8 cellular contexts compared by ENCODE assay signal in the genomic region with DNA sequence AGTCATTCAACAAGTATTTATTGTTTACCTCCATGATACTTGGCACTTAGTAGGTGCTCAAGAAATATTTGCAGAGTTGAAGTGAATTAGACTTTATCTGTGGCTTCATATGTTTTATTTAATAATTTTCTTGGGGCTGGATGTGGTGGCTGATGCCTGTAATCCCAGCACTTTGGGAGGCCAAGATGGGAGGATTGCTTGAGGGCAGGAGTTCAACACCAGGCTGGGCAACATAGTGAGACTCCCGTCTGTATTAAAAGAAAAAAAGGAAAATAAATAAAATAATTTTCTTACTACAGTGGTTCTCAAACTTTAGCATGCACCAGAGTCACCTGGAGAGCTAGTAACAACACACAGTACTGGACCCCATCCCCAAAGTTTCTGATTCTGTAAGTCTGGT. TPM values are rescaled to one million over a fixed set of nuclear protein-coding genes. Genes with fewer than 3 reads are reported as not detected.
DNase-seq lines count a peak whose midpoint lies in the region; TF ChIP-seq lines count a peak whose summit lies in the region.

No MANE protein-coding gene starts in this region.

- H3K4me1 ChIP-seq in Caco-2, result peaks cover 19% of the 10 kb centered on the region
- no peaks in the 10 kb centered on the region for H3K4me1 ChIP-seq in Peyer's patch
- no peaks in the 10 kb centered on the region for H3K4me1 ChIP-seq in endodermal cell (ENCODE audit: control insufficient read depth, insufficient read depth, low read length)
- peaks cover 5% of the 10 kb centered on the region for H3K4me1 ChIP-seq in ovary (ENCODE audit: insufficient read depth)

- TF ChIP-seq CTCF in Caco-2 (IDR thresholded peaks at IDR 0.05; ENCODE audit: insufficient read depth in 1 of 2, low read depth in 1 of 2, low read length in 1 of 2, severe bottlenecking in 1 of 2, unreplicated experiment in 1 of 2), result no peak
- no peak for TF ChIP-seq CTCF in Peyer's patch (IDR thresholded peaks at IDR 0.05)
- TF ChIP-seq CTCF in endodermal cell (conservative IDR thresholded peaks at IDR 0.05), result no peak
- no peak for TF ChIP-seq CTCF in ovary (IDR thresholded peaks at IDR 0.05)

- no peak for TF ChIP-seq POLR2A in Peyer's patch (IDR thresholded peaks at IDR 0.05)
- TF ChIP-seq POLR2A in ovary (IDR thresholded peaks at IDR 0.05), result no peak

- H3K36me3 Mint-ChIP-seq in Caco-2 (ENCODE audit: insufficient read depth, unreplicated experiment), result no peaks in the 10 kb centered on the region
- no peaks in the 10 kb centered on the region for H3K36me3 Mint-ChIP-seq in endodermal cell (ENCODE audit: low read depth)

- H3K9ac ChIP-seq in endodermal cell (ENCODE audit: extremely low read depth, low read length, poor library complexity, severe bottlenecking), result peak overlapping the region; percentile 69

- H3K27ac Mint-ChIP-seq in Caco-2 (ENCODE audit: unreplicated experiment) (peak overlapping the region; percentile 86), endodermal cell (no peak overlapping the region)

- intact Hi-C loops in Caco-2 (cut with micrococcal nuclease; ENCODE audit: unreplicated experiment), result loop anchor here (1.0 to 5.0 kb wide), 2 partner anchors 40 to 144 kb away; a partner anchor contains a TSS
- intact Hi-C loops in ovary (cut with DNase I), result no loop called here

- H3K27me3 Mint-ChIP-seq in Caco-2 (ENCODE audit: insufficient read depth, unreplicated experiment), result no peaks in the 10 kb centered on the region
- peaks cover 37% of the 10 kb centered on the region for H3K27me3 Mint-ChIP-seq in endodermal cell (ENCODE audit: insufficient read depth)

- H3K36me3 ChIP-seq in Caco-2 (ENCODE audit: control insufficient read depth, insufficient read depth, low read length), result no peaks in the 10 kb centered on the region
- H3K36me3 ChIP-seq in Peyer's patch, result no peaks in the 10 kb centered on the region
- no peaks in the 10 kb centered on the region for H3K36me3 ChIP-seq in endodermal cell (ENCODE audit: control insufficient read depth, insufficient read depth, low read length)
- no peaks in the 10 kb centered on the region for H3K36me3 ChIP-seq in ovary

- POLR2A ChIA-PET in Caco-2 (lab: Charles Lee), result interaction anchor here (0.6 to 1.4 kb wide), 3 partner anchors 9 to 39 kb away, joined by 3 read pairs; no protein-coding TSS in a partner anchor

- H3K4me3 Mint-ChIP-seq in Caco-2 (ENCODE audit: unreplicated experiment) (peak overlapping the region; percentile 83), endodermal cell (peak overlapping the region; percentile 71)

- no peak for TF ChIP-seq EP300 in ovary (IDR thresholded peaks at IDR 0.05)

- no CpG with 5 or more reads among the region's 1 CpG for WGBS in endodermal cell (ENCODE audit: insufficient coverage in 1 of 2, insufficient read length in 1 of 2), 2 experiments
- WGBS in ovary, 3 donors, result 47 to 48% (median 47%) methylated on average over 1 of the region's 1 CpG

- H3K27ac ChIP-seq in Peyer's patch (peak overlapping the region; percentile 69 to 96 (median 86)), endodermal cell (ENCODE audit: low read depth, low read length) (no peak overlapping the region), ovary (peak overlapping the region in 1 of 2 donors; percentile 11)

- no peaks in the 10 kb centered on the region for H3K9me3 Mint-ChIP-seq in Caco-2 (ENCODE audit: unreplicated experiment)
- no peaks in the 10 kb centered on the region for H3K9me3 Mint-ChIP-seq in endodermal cell

- H3K9me3 ChIP-seq in Caco-2, result no peaks in the 10 kb centered on the region
- H3K9me3 ChIP-seq in Peyer's patch, result no peaks in the 10 kb centered on the region
- no peaks in the 10 kb centered on the region for H3K9me3 ChIP-seq in endodermal cell (ENCODE audit: control insufficient read depth, low read length)
- H3K9me3 ChIP-seq in ovary, result no peaks in the 10 kb centered on the region

- no peak for DNase-seq in Caco-2
- no peak for DNase-seq in Peyer's patch
- DNase-seq in endodermal cell, result no peak
- DNase-seq in ovary, result no peak
- no peak for DNase-seq in LoVo (ENCODE audit: low spot score)
- no peak for DNase-seq in NCI-H1930 (lab: John Stamatoyannopoulos, UW)
- no peak for DNase-seq in NCI-H2029 (lab: John Stamatoyannopoulos, UW)
- DNase-seq in NCI-H748 treated with DMSO at 0.1 percent for 48 hours (lab: John Stamatoyannopoulos, UW), result no peak

- BruUV-seq in Caco-2 (replicated peaks; lab: Mats Ljungman, UMichigan), result TSS peak; percentile 58

- CTCF ChIA-PET in Caco-2 (lab: Charles Lee), result interaction anchor here (0.6 to 0.7 kb wide), 2 partner anchors 41 to 145 kb away, joined by 3 to 4 read pairs; no protein-coding TSS in a partner anchor

- H3K4me1 Mint-ChIP-seq in Caco-2 (ENCODE audit: low read depth, unreplicated experiment), result peaks cover 7% of the 10 kb centered on the region
- peaks cover 3% of the 10 kb centered on the region for H3K4me1 Mint-ChIP-seq in endodermal cell

- no peaks in the 10 kb centered on the region for H3K27me3 ChIP-seq in Caco-2 (replicated peaks; ENCODE audit: control insufficient read depth, insufficient read depth, low read length)
- no peaks in the 10 kb centered on the region for H3K27me3 ChIP-seq in Peyer's patch
- peaks cover 50% of the 10 kb centered on the region for H3K27me3 ChIP-seq in endodermal cell (ENCODE audit: control insufficient read depth, insufficient read depth, low read length, poor library complexity, severe bottlenecking)
- no peaks in the 10 kb centered on the region for H3K27me3 ChIP-seq in ovary

- peak overlapping the region; percentile 70 for H3K4me3 ChIP-seq in Caco-2 (ENCODE audit: low read depth, low read length)
- peak overlapping the region; percentile 77 to 98 (median 85) for H3K4me3 ChIP-seq in Peyer's patch
- peak overlapping the region; percentile 83 for H3K4me3 ChIP-seq in endodermal cell (ENCODE audit: low read length)
- H3K4me3 ChIP-seq in ovary, result peak overlapping the region; percentile 92

RNA-seq across cellular contexts. Expression of a gene that starts 0.9 kb away (rescaled TPM):
- 8.8 and 9.7 TPM in 2 replicates for total RNA-seq in Caco-2 (2022)
- total RNA-seq in Peyer's patch, result 10 to 100 TPM; 10.7 to 33.0 (median 18.9) TPM
- total RNA-seq in endodermal cell, result 1 to 10 TPM; 6.9 to 7.4 TPM
- polyA plus RNA-seq in endodermal cell (2013, experiment 1 of 2), result 10.4 TPM
- polyA plus RNA-seq in endodermal cell (2013, experiment 2 of 2), result 8.2 TPM
- 1 to 10 TPM; 1.7 to 7.9 (median 7.2) TPM for total RNA-seq in ovary
- 1 to 10 TPM; 3.5 to 3.9 TPM for polyA plus RNA-seq in ovary

RNA-seq across cellular contexts. Expression of a gene that starts 39.9 kb away (rescaled TPM):
- total RNA-seq in Caco-2 (2022) (105 and 119 TPM in 2 replicates), Peyer's patch (10 to 100 TPM; 31.7 to 99.9 (median 44.9) TPM), endodermal cell (10 to 100 TPM; 60.8 to 87.8 TPM), ovary (10 to 100 TPM; 29.2 to 80.1 (median 69.8) TPM)
- 70.7 TPM for polyA plus RNA-seq in endodermal cell (2013, experiment 1 of 2)
- 66.3 TPM for polyA plus RNA-seq in endodermal cell (2013, experiment 2 of 2)
- 10 to 100 TPM; 55.7 to 87.8 TPM for polyA plus RNA-seq in ovary
